ENCODE assay signal across 8 cellular contexts in genomic region chr17:79777844-79778503, GRCh38. TPM values are rescaled to one million over a fixed set of nuclear protein-coding genes. Genes with fewer than 3 reads are reported as not detected.
DNase-seq lines count a peak whose midpoint lies in the region; ATAC-seq, FAIRE-seq and TF ChIP-seq lines count a peak whose summit lies in the region.

Gene CBX2, plus strand, starts transcription at chr17:79778148. Its CDS starts 88 bp downstream, at chr17:79778236.

- TF ChIP-seq EP300 in A549 (IDR thresholded peaks at IDR 0.05), result no peak

- H3K27me3 ChIP-seq in esophagus squamous epithelium, result peaks cover 4 to 90% (median 15%) of the 10 kb centered on the region in 4 donors

- H3K4me3 ChIP-seq in A549, result peak within 1 kb of the TSS; percentile 93
- peak within 1 kb of the TSS; percentile 57 to 76 (median 68) for H3K4me3 ChIP-seq in esophagus squamous epithelium

- H3K27me3 Mint-ChIP-seq in activated T-cell treated with anti-CD3 and anti-CD28 coated beads, Interleukin-2, amount 50 U/mL, for 24 hours, result peaks cover 87% of the 10 kb centered on the region
- peaks cover 68 to 86% (median 75%) of the 10 kb centered on the region in 3 donors for H3K27me3 Mint-ChIP-seq in naive B cell

- peak within 1 kb of the TSS; percentile 98 for H3K4me2 ChIP-seq in A549

- no peak for FAIRE-seq in A549 (lab: Jason Lieb, UNC)

- H3K4me3 Mint-ChIP-seq in activated T-cell treated with anti-CD3 and anti-CD28 coated beads, Interleukin-2, amount 50 U/mL, for 24 hours, result peak within 1 kb of the TSS; percentile 80
- H3K4me3 Mint-ChIP-seq in naive B cell, result peak within 1 kb of the TSS; percentile 86 to 93 (median 91)
- peak within 1 kb of the TSS; percentile 78 for H3K4me3 Mint-ChIP-seq in stimulated activated effector memory CD8-positive, alpha-beta T cell treated with anti-CD3 and anti-CD28 coated beads, Interleukin-12 subunit alpha, Interleukin-12 subunit beta, amount 100 ng/mL, for 72 hours

- H3K27ac ChIP-seq in A549 (peak within 1 kb of the TSS; percentile 91 to 98), esophagus squamous epithelium (peak within 1 kb of the TSS; percentile 56 to 82 (median 68))

- peaks cover 21% of the 10 kb centered on the region for H3K4me1 ChIP-seq in A549
- peaks cover 6 to 32% (median 17%) of the 10 kb centered on the region in 3 donors for H3K4me1 ChIP-seq in esophagus squamous epithelium

- DNase-seq in A549 (ENCODE audit: low read depth in 1 of 2, low spot score in 1 of 2) (peak; percentile 75 to 92), OCI-M1 (lab: John Stamatoyannopoulos, UW) (peak; percentile 77), esophagus squamous epithelium (lab: John Stamatoyannopoulos, UW) (no peak), naive B cell (peak; percentile 78)
- DNase-seq in activated T-cell treated with anti-CD3 and anti-CD28 coated beads, Interleukin-2, amount 50 U/mL, for 24 hours, result peak; percentile 89
- DNase-seq in stimulated activated effector memory CD8-positive, alpha-beta T cell treated with anti-CD3 and anti-CD28 coated beads, Interleukin-12 subunit alpha, Interleukin-12 subunit beta, amount 100 ng/mL, for 72 hours (ENCODE audit: low spot score in 2 of 2), result peak; percentile 67 to 85

- H3K36me3 ChIP-seq in esophagus squamous epithelium, result no peaks in the 10 kb centered on the region

- ATAC-seq in A549 (peak; percentile 64 to 72), GM18511 (IDR thresholded peaks at IDR 0.05; ENCODE audit: unreplicated experiment) (peak; percentile 77), HG03442 (IDR thresholded peaks at IDR 0.05; ENCODE audit: unreplicated experiment) (peak; percentile 67), naive B cell (ENCODE audit: low read depth in 2 of 2) (peak; percentile 78 to 88)
- ATAC-seq in stimulated activated effector memory CD8-positive, alpha-beta T cell treated with anti-CD3 and anti-CD28 coated beads, Interleukin-12 subunit alpha, Interleukin-12 subunit beta, amount 100 ng/mL, for 72 hours, result peak; percentile 79

- 2% methylated on average over 10 of the region's 101 CpGs for WGBS in A549 (ENCODE audit: missing lambda C conversion rate)
- no CpG with 5 or more reads among the region's 101 CpGs for WGBS in esophagus squamous epithelium, 2 donors

- no peak for TF ChIP-seq RAD21 in A549 (conservative IDR thresholded peaks at IDR 0.05 in 1 of 2, IDR thresholded peaks at IDR 0.05 in 1 of 2)

- TF ChIP-seq POLR2A in A549 (IDR thresholded peaks at IDR 0.05; ENCODE audit: low read length), result peak; percentile 93
- peak in 1 of 4 donors; percentile 45 for TF ChIP-seq POLR2A in esophagus squamous epithelium (IDR thresholded peaks at IDR 0.05)

- CTCF ChIA-PET in A549 (lab: Yijun Ruan, JAX), result interaction anchor here (0.6 to 23.5 kb wide), 15 partner anchors 12 to 475 kb away, joined by 3 to 254 read pairs (median 4); partner anchors contain the start of genes CBX4 and CBX8

- intact Hi-C loops in esophagus squamous epithelium (cut with DNase I), result no loop called here

- TF ChIP-seq CTCF in A549 (IDR thresholded peaks at IDR 0.05) (no peak), esophagus squamous epithelium (IDR thresholded peaks at IDR 0.05) (no peak)

- H3K9me3 ChIP-seq in A549 (no peaks in the 10 kb centered on the region), esophagus squamous epithelium (no peaks in the 10 kb centered on the region)

- H3K36me3 Mint-ChIP-seq in activated T-cell treated with anti-CD3 and anti-CD28 coated beads, Interleukin-2, amount 50 U/mL, for 24 hours (ENCODE audit: low read depth), result no peaks in the 10 kb centered on the region
- H3K36me3 Mint-ChIP-seq in naive B cell, result no peaks in the 10 kb centered on the region
- peaks cover 7% of the 10 kb centered on the region for H3K36me3 Mint-ChIP-seq in stimulated activated effector memory CD8-positive, alpha-beta T cell treated with anti-CD3 and anti-CD28 coated beads, Interleukin-12 subunit alpha, Interleukin-12 subunit beta, amount 100 ng/mL, for 72 hours

- H3K9me3 Mint-ChIP-seq in activated T-cell treated with anti-CD3 and anti-CD28 coated beads, Interleukin-2, amount 50 U/mL, for 24 hours, result no peaks in the 10 kb centered on the region
- H3K9me3 Mint-ChIP-seq in naive B cell, result no peaks in the 10 kb centered on the region
- no peaks in the 10 kb centered on the region for H3K9me3 Mint-ChIP-seq in stimulated activated effector memory CD8-positive, alpha-beta T cell treated with anti-CD3 and anti-CD28 coated beads, Interleukin-12 subunit alpha, Interleukin-12 subunit beta, amount 100 ng/mL, for 72 hours

- peaks cover 21% of the 10 kb centered on the region for H3K4me1 Mint-ChIP-seq in activated T-cell treated with anti-CD3 and anti-CD28 coated beads, Interleukin-2, amount 50 U/mL, for 24 hours (ENCODE audit: low read depth)
- peaks cover 19 to 29% (median 23%) of the 10 kb centered on the region in 3 donors for H3K4me1 Mint-ChIP-seq in naive B cell
- H3K4me1 Mint-ChIP-seq in stimulated activated effector memory CD8-positive, alpha-beta T cell treated with anti-CD3 and anti-CD28 coated beads, Interleukin-12 subunit alpha, Interleukin-12 subunit beta, amount 100 ng/mL, for 72 hours, result peaks cover 6% of the 10 kb centered on the region

- POLR2A ChIA-PET in A549 (lab: Yijun Ruan, JAX), result interaction anchor here (0.6 to 2.6 kb wide), 4 partner anchors 16 to 62 kb away, joined by 3 to 8 read pairs (median 4); partner anchors contain the start of genes CBX4 and CBX8

- peak within 1 kb of the TSS; percentile 76 for H3K27ac Mint-ChIP-seq in activated T-cell treated with anti-CD3 and anti-CD28 coated beads, Interleukin-2, amount 50 U/mL, for 24 hours
- H3K27ac Mint-ChIP-seq in naive B cell, result peak within 1 kb of the TSS in 5 of 6 donors; percentile 18 to 88 (median 83)
- H3K27ac Mint-ChIP-seq in stimulated activated effector memory CD8-positive, alpha-beta T cell treated with anti-CD3 and anti-CD28 coated beads, Interleukin-12 subunit alpha, Interleukin-12 subunit beta, amount 100 ng/mL, for 72 hours, result no peak within 1 kb of the TSS

TF ChIP-seq in A549, 52 proteins besides CTCF, POLR2A, EP300 and RAD21 (continues in another document):
- TF ChIP-seq CBX2 (IDR thresholded peaks at IDR 0.05; ENCODE audit: borderline replicate concordance, low read depth), result no peak
- TF ChIP-seq HOXA7 (CRISPR knock-in tag; IDR thresholded peaks at IDR 0.05), result no peak
- TF ChIP-seq CBX8 (IDR thresholded peaks at IDR 0.05), result no peak
- TF ChIP-seq MYC (IDR thresholded peaks at IDR 0.05; ENCODE audit: borderline replicate concordance, low read length), result 0 out of 2 replicates have a peak, but pooled peaks have one; percentile 14
- no peak for TF ChIP-seq USF2 (IDR thresholded peaks at IDR 0.05)
- TF ChIP-seq BHLHE40 (IDR thresholded peaks at IDR 0.05; ENCODE audit: low read depth, low read length), result no peak
- no peak for TF ChIP-seq TP53 (CRISPR knock-in tag; IDR thresholded peaks at IDR 0.05)
- TF ChIP-seq ESRRA (IDR thresholded peaks at IDR 0.05; ENCODE audit: borderline replicate concordance, low read length), result no peak
- no peak for TF ChIP-seq HOXB5 (CRISPR knock-in tag; IDR thresholded peaks at IDR 0.05)
- peak; percentile 58; the same call in 1 of the 2 replicates for TF ChIP-seq PHF8 (IDR thresholded peaks at IDR 0.05; ENCODE audit: borderline replicate concordance, low read depth)
- no peak for TF ChIP-seq KDM1A (IDR thresholded peaks at IDR 0.05; ENCODE audit: low read depth)
- TF ChIP-seq BCL3 (IDR thresholded peaks at IDR 0.05), result 0 out of 3 replicates have a peak, but pooled peaks have one; percentile 56
- no peak for TF ChIP-seq EHF (CRISPR knock-in tag; IDR thresholded peaks at IDR 0.05)
- TF ChIP-seq RNF2 (IDR thresholded peaks at IDR 0.05; ENCODE audit: borderline replicate concordance, low read depth), result no peak
- TF ChIP-seq NR3C1 (IDR thresholded peaks at IDR 0.05), result no peak
- no peak for TF ChIP-seq HOXB13 (CRISPR knock-in tag; IDR thresholded peaks at IDR 0.05; ENCODE audit: low read depth)
- TF ChIP-seq E2F6 (IDR thresholded peaks at IDR 0.05; ENCODE audit: borderline replicate concordance, low read depth), result 0 out of 2 replicates have a peak, but pooled peaks have one; percentile 9
- TF ChIP-seq HEYL (CRISPR knock-in tag; IDR thresholded peaks at IDR 0.05), result no peak
- no peak for TF ChIP-seq ZFP36 (IDR thresholded peaks at IDR 0.05; ENCODE audit: borderline replicate concordance, partially characterized antibody)
- no peak for TF ChIP-seq SMC3 (IDR thresholded peaks at IDR 0.05)
- no peak for TF ChIP-seq CEBPB (IDR thresholded peaks at IDR 0.05)
- TF ChIP-seq NFE2L2 (conservative IDR thresholded peaks at IDR 0.05; ENCODE audit: low read length), result no peak

RNA-seq across cellular contexts. Expression of gene CBX2, which starts in this region (rescaled TPM):
- polyA plus RNA-seq in A549 (2011; rRNA removed) (7.4 and 8.2 TPM in 2 replicates), A549 (2017; fragmentation: RNase III; extraction: RNeasy Plus Mini Kit Qiagen cat#74134 plus additional on column Dnase treatment) (13.6 to 16.4 TPM (median 14.9 TPM) in 3 replicates), naive B cell (ENCODE audit: low read depth in 6 of 6) (under 1 TPM in 1 of 6 donors, not detected in 5; 0.09 TPM)
- polyA plus RNA-seq in A549 (2012; cell fraction: cytosol; rRNA removed), result 14.4 and 18.3 TPM in 2 replicates
- 29.6 and 34.9 TPM in 2 replicates for polyA plus RNA-seq in A549 (2012; cell fraction: nucleus; rRNA removed)
- 11.6 and 13.7 TPM in 2 replicates for polyA minus RNA-seq in A549 (2011; rRNA and poly(A)+ RNA removed)
- total RNA-seq in esophagus squamous epithelium, result 10 to 100 TPM in 2 of 4 donors, 1 to 10 TPM in 2; 4.6 to 12.9 (median 8.7) TPM

Comparison
In these comparisons a context has a peak if more than half of its experiments do, and no peak if none do; other contexts are left out.
1. RNA of gene CBX2 (polyA plus RNA-seq): 7.4 to 34.9 TPM in A549; 0.09 TPM in naive B cell; every median in the first group is over 4 times any median in the second.
2. Peak in DNase-seq and ATAC-seq in naive B cell; RNA of the gene not detected or under 1 TPM.
3. Peak in every context shown above with its lines, with median percentiles within 50 percentile points of each other: ATAC-seq and H3K4me3 Mint-ChIP-seq.